ENCODE assay signal across 32 cellular contexts in the genomic region with DNA sequence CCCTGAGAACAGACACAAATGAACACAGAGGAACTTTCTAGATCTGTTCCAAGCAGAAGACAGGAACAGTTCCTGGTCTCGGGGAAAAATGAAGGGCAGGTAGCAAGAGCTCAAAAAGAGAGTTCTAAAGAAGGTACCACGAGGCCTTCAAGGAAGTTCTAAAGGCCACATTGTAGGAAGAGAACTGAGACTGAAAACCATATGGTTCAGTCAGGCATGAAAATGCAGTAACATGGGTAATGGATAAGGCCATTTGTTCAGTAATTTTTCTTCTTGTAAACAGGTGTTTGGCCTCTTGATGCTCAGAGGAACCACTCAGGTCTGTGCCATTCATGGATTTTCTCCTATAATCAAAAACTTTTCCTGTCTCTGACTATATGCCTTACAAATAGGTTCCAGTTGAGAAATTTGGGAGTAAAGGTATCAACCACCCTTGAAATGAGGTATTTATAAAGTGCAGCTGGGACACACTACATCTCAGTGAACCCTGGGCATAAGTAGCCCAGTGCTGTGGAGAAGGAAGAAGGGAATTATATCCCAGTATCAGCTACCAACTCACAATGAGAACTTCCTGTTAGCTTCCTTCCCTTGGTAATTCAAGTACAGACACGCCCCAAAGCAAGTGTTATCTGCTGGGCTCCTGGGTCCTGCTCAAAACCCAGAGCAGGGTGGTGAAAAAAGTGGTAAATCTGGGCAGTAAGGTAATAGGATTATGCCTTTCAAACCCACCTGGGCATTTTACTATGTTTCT.
"Had no signal": no experiment of that assay in that cellular context is flagged by ENCODE, and none has a peak within 500 bp of the region (broad histone marks: within the 10 kb centered on the region; RNA-seq: fewer than 3 reads in every experiment).

No MANE protein-coding gene starts in this region.

- H3K27me3 ChIP-seq: brain microvascular endothelial cell, cardiac muscle cell, Peyer's patch, SJSA1 had no signal

- H3K4me3 Mint-ChIP-seq: activated CD4-positive, alpha-beta memory T cell treated with anti-CD3 and anti-CD28 coated beads for 36 hours; activated CD4-positive, alpha-beta T cell treated with anti-CD3 and anti-CD28 coated beads for 36 hours; activated naive CD4-positive, alpha-beta T cell treated with anti-CD3 and anti-CD28 coated beads, Interleukin-2, amount 10 ng/mL, durations not matched to agents 7 days and 5 days; activated naive CD8-positive, alpha-beta T cell; activated naive CD8-positive, alpha-beta T cell treated with anti-CD3 and anti-CD28 coated beads, Interleukin-2, amount 50 U/mL, for 24 hours; central memory CD8-positive, alpha-beta T cell; T-helper 1 cell treated with Interleukin-12 subunit alpha and Interleukin-12 subunit beta and Interleukin-4 antibody, amounts not matched to agents 30 μg/mL and 1 μg/mL, for 36 hours; T-helper 2 cell treated with Interferon-gamma antibody and Interleukin-4, amounts not matched to agents 5 μg/mL and 100 μg/mL, for 36 hours had no signal

- H3K4me1 ChIP-seq: Peyer's patch, SJSA1 had no signal

- H3K4me3 ChIP-seq: cardiac muscle cell, Peyer's patch, SJSA1 had no signal

- DNase-seq: activated CD4-positive, alpha-beta memory T cell treated with anti-CD3 and anti-CD28 coated beads for 36 hours; activated CD4-positive, alpha-beta T cell treated with anti-CD3 and anti-CD28 coated beads, Interleukin-2, amount 50 U/mL, for 1 hour; activated CD8-positive, alpha-beta memory T cell treated with anti-CD3 and anti-CD28 coated beads, Interleukin-2, amount 50 U/mL, for 4 hours; activated effector memory CD4-positive, alpha-beta T cell treated with Interleukin-2 at 50 U/mL for 16 hours; activated naive CD4-positive, alpha-beta T cell treated with anti-CD3 and anti-CD28 coated beads, Interleukin-2, amount 10 ng/mL, durations not matched to agents 7 days and 5 days; activated T-cell treated with anti-CD3 and anti-CD28 coated beads for 4 hours; anterior cingulate cortex; brain microvascular endothelial cell; MV-4-11; NCI-H1092; NCI-H1436 treated with DMSO at 0.1 percent for 48 hours; NCI-H187; NCI-H2029 treated with DMSO at 0.1 percent for 48 hours; NCI-H2107; NCI-H2171; NCI-H510A; NCI-H526; NCI-H748 treated with DMSO at 0.1 percent for 48 hours; NK-92 treated with Interleukin-12 subunit alpha and Interleukin-12 subunit beta, amount 100 ng/mL, for 24 hours; Peyer's patch; SHP77 treated with DMSO at 0.1 percent for 48 hours had no signal

- H3K9me3 ChIP-seq: Peyer's patch, SJSA1, SK-N-SH had no signal

- H3K27ac Mint-ChIP-seq: activated CD4-positive, alpha-beta memory T cell treated with anti-CD3 and anti-CD28 coated beads for 36 hours; activated CD4-positive, alpha-beta T cell treated with anti-CD3 and anti-CD28 coated beads for 36 hours; activated naive CD4-positive, alpha-beta T cell treated with anti-CD3 and anti-CD28 coated beads, Interleukin-2, amount 10 ng/mL, durations not matched to agents 7 days and 5 days; activated naive CD8-positive, alpha-beta T cell; activated naive CD8-positive, alpha-beta T cell treated with anti-CD3 and anti-CD28 coated beads, Interleukin-2, amount 50 U/mL, for 24 hours; T-helper 1 cell treated with Interleukin-12 subunit alpha and Interleukin-12 subunit beta and Interleukin-4 antibody, amounts not matched to agents 30 μg/mL and 1 μg/mL, for 36 hours; T-helper 2 cell treated with Interferon-gamma antibody and Interleukin-4, amounts not matched to agents 5 μg/mL and 100 μg/mL, for 36 hours had no signal

- ATAC-seq: activated CD4-positive, alpha-beta T cell treated with anti-CD3 and anti-CD28 coated beads for 36 hours; activated naive CD8-positive, alpha-beta T cell treated with anti-CD3 and anti-CD28 coated beads, Interleukin-2, amount 50 U/mL, for 24 hours; PC-3 had no signal

- H3K9me3 Mint-ChIP-seq: T-helper 2 cell treated with Interferon-gamma antibody and Interleukin-4, amounts not matched to agents 5 μg/mL and 100 μg/mL, for 36 hours had no signal

- H3K27ac ChIP-seq: brain microvascular endothelial cell, cardiac muscle cell, Peyer's patch, SJSA1 had no signal

- H3K27me3 Mint-ChIP-seq: activated CD4-positive, alpha-beta memory T cell treated with anti-CD3 and anti-CD28 coated beads for 36 hours; activated CD4-positive, alpha-beta T cell treated with anti-CD3 and anti-CD28 coated beads for 36 hours; activated naive CD4-positive, alpha-beta T cell treated with anti-CD3 and anti-CD28 coated beads, Interleukin-2, amount 10 ng/mL, durations not matched to agents 7 days and 5 days; activated naive CD8-positive, alpha-beta T cell; activated naive CD8-positive, alpha-beta T cell treated with anti-CD3 and anti-CD28 coated beads, Interleukin-2, amount 50 U/mL, for 24 hours; central memory CD8-positive, alpha-beta T cell had no signal

- H3K36me3 ChIP-seq: brain microvascular endothelial cell, cardiac muscle cell, Peyer's patch, SJSA1 had no signal

- FAIRE-seq: TTC549 had no signal

- H3K4me1 Mint-ChIP-seq: activated CD4-positive, alpha-beta T cell treated with anti-CD3 and anti-CD28 coated beads for 36 hours; activated naive CD4-positive, alpha-beta T cell treated with anti-CD3 and anti-CD28 coated beads, Interleukin-2, amount 10 ng/mL, durations not matched to agents 7 days and 5 days; activated naive CD8-positive, alpha-beta T cell treated with anti-CD3 and anti-CD28 coated beads, Interleukin-2, amount 50 U/mL, for 24 hours; central memory CD8-positive, alpha-beta T cell had no signal
